Comparison of ENCODE assay signal across 1 cellular context in the genomic region with DNA sequence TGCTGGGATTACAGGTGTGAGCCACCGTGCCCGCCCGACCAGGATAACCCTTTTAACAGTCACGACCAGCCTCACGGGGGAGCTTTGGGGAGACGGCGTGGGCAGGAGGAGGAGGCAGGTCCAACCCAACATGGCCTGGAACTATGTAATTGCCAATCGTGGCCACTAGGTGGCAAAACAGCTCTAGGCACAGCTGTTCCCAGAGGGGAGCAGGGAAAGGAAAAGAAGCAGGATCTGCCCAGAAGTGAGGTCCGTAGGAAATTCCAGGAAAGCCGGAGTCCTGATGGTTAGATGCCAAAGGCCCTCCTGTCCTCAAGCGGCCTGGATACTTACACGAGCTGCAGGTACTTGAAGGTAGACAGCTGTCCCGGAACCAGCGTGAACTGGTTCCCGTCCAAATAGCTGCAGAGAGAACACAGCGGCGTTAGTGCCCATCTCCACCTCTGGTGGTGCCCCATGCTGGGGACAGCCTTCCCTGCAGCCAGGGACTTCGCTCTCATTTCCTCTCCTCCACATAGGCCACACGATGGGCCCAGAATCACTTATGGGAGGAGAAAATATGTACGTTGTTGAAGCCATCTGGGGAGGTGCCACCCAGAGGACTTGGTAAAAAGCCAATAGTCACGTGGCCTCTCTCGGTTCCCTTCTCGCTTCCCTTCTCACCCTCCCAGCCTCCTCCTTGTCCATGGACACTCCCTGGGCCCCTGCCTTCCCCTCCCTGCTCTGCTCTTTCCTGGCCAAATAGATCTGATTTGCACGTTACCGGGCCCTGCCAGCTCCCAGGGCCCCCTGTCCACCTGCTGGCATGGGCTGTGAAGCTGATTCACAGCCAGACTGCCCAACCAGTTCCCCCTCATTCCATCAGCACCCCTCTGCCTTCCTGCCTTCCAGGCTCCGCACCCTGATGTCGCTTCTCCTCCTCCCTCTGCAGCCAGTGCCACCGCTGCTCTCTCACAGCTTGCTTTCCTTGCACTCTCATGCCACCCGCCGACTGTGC.
A peak's percentile ranks its signal among the peaks of the same experiment; 100 is the strongest.
TF ChIP-seq lines count a peak whose summit lies in the region.

No MANE protein-coding gene starts in this region.

TF ChIP-seq in GM12878, 131 proteins besides CTCF, POLR2A, EP300 and RAD21 (continued from another document):
- no peak for TF ChIP-seq CUX1 (IDR thresholded peaks at IDR 0.05; ENCODE audit: insufficient replicate concordance, low read depth, low read length)
- no peak for TF ChIP-seq ZBED1 (IDR thresholded peaks at IDR 0.05; ENCODE audit: borderline replicate concordance)
- peak; percentile 55; the same call in 1 of the 2 replicates for TF ChIP-seq RB1 (IDR thresholded peaks at IDR 0.05; ENCODE audit: borderline replicate concordance)
- TF ChIP-seq SMC3 (IDR thresholded peaks at IDR 0.05; ENCODE audit: borderline replicate concordance, low read length) = peak; percentile 49; the same call in 1 of the 2 replicates
- TF ChIP-seq TCF12 (IDR thresholded peaks at IDR 0.05; ENCODE audit: low read depth, low read length) = 0 out of 2 replicates have a peak, but pooled peaks have one; percentile 54
- TF ChIP-seq SP1 (IDR thresholded peaks at IDR 0.05; ENCODE audit: low read depth, low read length) = no peak
- no peak for TF ChIP-seq ZBTB4 (CRISPR knock-in tag; IDR thresholded peaks at IDR 0.05)
- no peak for TF ChIP-seq PML (IDR thresholded peaks at IDR 0.05; ENCODE audit: low read length)
- TF ChIP-seq NFYA (IDR thresholded peaks at IDR 0.05; ENCODE audit: borderline replicate concordance, low read depth, low read length) = no peak
- TF ChIP-seq EGR1 (IDR thresholded peaks at IDR 0.05; ENCODE audit: borderline replicate concordance in 1 of 2, low read depth in 2 of 2, low read length in 2 of 2) = peak in 1 of 2 experiments; percentile 51; a peak in 2 of 3 replicates
- TF ChIP-seq, protein P1, sequence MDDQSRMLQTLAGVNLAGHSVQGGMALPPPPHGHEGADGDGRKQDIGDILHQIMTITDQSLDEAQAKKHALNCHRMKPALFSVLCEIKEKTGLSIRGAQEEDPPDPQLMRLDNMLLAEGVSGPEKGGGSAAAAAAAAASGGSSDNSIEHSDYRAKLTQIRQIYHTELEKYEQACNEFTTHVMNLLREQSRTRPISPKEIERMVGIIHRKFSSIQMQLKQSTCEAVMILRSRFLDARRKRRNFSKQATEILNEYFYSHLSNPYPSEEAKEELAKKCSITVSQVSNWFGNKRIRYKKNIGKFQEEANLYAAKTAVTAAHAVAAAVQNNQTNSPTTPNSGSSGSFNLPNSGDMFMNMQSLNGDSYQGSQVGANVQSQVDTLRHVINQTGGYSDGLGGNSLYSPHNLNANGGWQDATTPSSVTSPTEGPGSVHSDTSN (IDR thresholded peaks at IDR 0.05; ENCODE audit: insufficient replicate concordance, low read depth, low read length) = no peak
